13 cellular contexts compared by ENCODE assay signal in genomic region chr3:32593903-32594525, GRCh38. TPM values are rescaled to one million over a fixed set of nuclear protein-coding genes. Genes with fewer than 3 reads are reported as not detected.
DNase-seq lines count a peak whose midpoint lies in the region; ATAC-seq, FAIRE-seq and TF ChIP-seq lines count a peak whose summit lies in the region.
"Had no signal": no experiment of that assay in that cellular context is flagged by ENCODE, and none has a peak within 500 bp of the region (broad histone marks: within the 10 kb centered on the region; RNA-seq: fewer than 3 reads in every experiment).

No MANE protein-coding gene starts in this region.

- H3K4me2 ChIP-seq in K562 (ENCODE audit: insufficient read depth, low read length) (no peak overlapping the region), H9 (ENCODE audit: insufficient read depth, insufficient read length, low read length) (no peak overlapping the region)

- no peaks in the 10 kb centered on the region for H3K79me1 ChIP-seq in H9 (ENCODE audit: insufficient read depth, low read depth, low read length, poor library complexity, severe bottlenecking)

- H3K79me2 ChIP-seq in K562 (ENCODE audit: control insufficient read depth, insufficient read depth, low read length), result no peaks in the 10 kb centered on the region
- no peaks in the 10 kb centered on the region for H3K79me2 ChIP-seq in H9 (ENCODE audit: insufficient read depth, low read length)

- no peaks in the 10 kb centered on the region for H3K9me3 ChIP-seq in K562 (replicated peaks; ENCODE audit: control insufficient read depth, insufficient read depth, low read depth, low read length)
- no peaks in the 10 kb centered on the region for H3K9me3 ChIP-seq in endodermal cell (ENCODE audit: control insufficient read depth, low read length)
- no peaks in the 10 kb centered on the region for H3K9me3 ChIP-seq in H9 (ENCODE audit: control insufficient read depth, low read depth, low read length)
- H3K9me3 ChIP-seq: body of pancreas, spleen had no signal

- no peak overlapping the region for H4K8ac ChIP-seq in H9 (replicated peaks; ENCODE audit: insufficient read length, low read depth, low read length)

- no peak overlapping the region for H2BK20ac ChIP-seq in H9 (ENCODE audit: low read depth, low read length, poor library complexity, severe bottlenecking)

- POLR2A ChIA-PET in K562 (lab: Yijun Ruan, JAX), result interaction anchor here (1.1 to 1.5 kb wide), 2 partner anchors 9 to 24 kb away, joined by 3 to 7 read pairs; no protein-coding TSS in a partner anchor

- H4K20me1 ChIP-seq in K562 (replicated peaks; ENCODE audit: control insufficient read depth, insufficient read depth, low read length), result no peaks in the 10 kb centered on the region
- no peaks in the 10 kb centered on the region for H4K20me1 ChIP-seq in H9 (ENCODE audit: control insufficient read depth, insufficient read depth, insufficient read length)

- H2AFZ ChIP-seq in K562 (ENCODE audit: low read depth, low read length) (no peak overlapping the region), H9 (ENCODE audit: low read length) (no peak overlapping the region)

- no peak overlapping the region for H2BK15ac ChIP-seq in H9 (ENCODE audit: low read depth, low read length)

- in situ Hi-C loops in K562 (cut with MboI), result no loop called here

- TF ChIP-seq CTCF in K562 (IDR thresholded peaks at IDR 0.05 in 2 of 3, conservative IDR thresholded peaks at IDR 0.05 in 1 of 3; ENCODE audit: insufficient read depth in 2 of 3, low read depth in 1 of 3, low read length in 3 of 3), result no peak
- no peak for TF ChIP-seq CTCF in foreskin keratinocyte (conservative IDR thresholded peaks at IDR 0.05)
- TF ChIP-seq CTCF in endodermal cell (conservative IDR thresholded peaks at IDR 0.05), result no peak
- no peak for TF ChIP-seq CTCF in H9 (conservative IDR thresholded peaks at IDR 0.05)

- intact Hi-C loops in Right ventricle myocardium inferior (cut with DNase I) (no loop called here), cardiac septum (cut with DNase I) (no loop called here), K562 (cut with micrococcal nuclease) (no loop called here)

- H3K23me2 ChIP-seq in H9 (ENCODE audit: insufficient read length, low read depth, low read length, poor library complexity, severe bottlenecking), result peaks cover 4% of the 10 kb centered on the region

- H3K4me3 ChIP-seq in K562 (no peak overlapping the region), endodermal cell (ENCODE audit: low read length) (no peak overlapping the region)
- H3K4me3 ChIP-seq: body of pancreas, spleen had no signal

- H3K27ac ChIP-seq in K562 (ENCODE audit: extremely low read depth, low read depth, low read length) (no peak overlapping the region), foreskin keratinocyte (no peak overlapping the region), endodermal cell (ENCODE audit: low read depth, low read length) (no peak overlapping the region), H9 (ENCODE audit: insufficient read length, low read depth, low read length) (no peak overlapping the region)
- H3K27ac ChIP-seq: body of pancreas, spleen had no signal

- peaks cover 32 to 40% of the 10 kb centered on the region in 2 experiments for H3K27me3 ChIP-seq in K562 (ENCODE audit: control insufficient read depth in 2 of 2, insufficient read depth in 2 of 2, low read length in 2 of 2)
- peaks cover 33% of the 10 kb centered on the region for H3K27me3 ChIP-seq in foreskin keratinocyte
- peaks cover 5% of the 10 kb centered on the region for H3K27me3 ChIP-seq in endodermal cell (ENCODE audit: control insufficient read depth, insufficient read depth, low read length, poor library complexity, severe bottlenecking)
- H3K27me3 ChIP-seq in H9 (ENCODE audit: insufficient read depth, low read length), result peaks cover 2% of the 10 kb centered on the region; the same call in 1 of the 2 replicates
- H3K27me3 ChIP-seq: body of pancreas had no signal

- H4K91ac ChIP-seq in H9 (ENCODE audit: insufficient read length, low read depth, low read length), result no peak overlapping the region

- no peak overlapping the region for H3K9ac ChIP-seq in K562 (ENCODE audit: insufficient read depth in 1 of 2, low read depth in 2 of 2, low read length in 2 of 2)
- H3K9ac ChIP-seq in endodermal cell (ENCODE audit: extremely low read depth, low read length, poor library complexity, severe bottlenecking), result no peak overlapping the region
- H3K9ac ChIP-seq in H9 (ENCODE audit: extremely low read depth, insufficient read length, low read length), result no peak overlapping the region

- no peak for DNase-seq in Right ventricle myocardium inferior (ENCODE audit: missing footprints)
- no peak for DNase-seq in cardiac septum (ENCODE audit: low spot score)
- DNase-seq in K562 (ENCODE audit: extremely low read depth in 1 of 4, low spot score in 3 of 4), result no peak
- DNase-seq in foreskin keratinocyte, result peak; percentile 29 to 64
- DNase-seq in urothelium cell line (ENCODE audit: low spot score), result peak; percentile 27
- no peak for DNase-seq in endodermal cell
- DNase-seq in RKO (ENCODE audit: low spot score), result no peak
- DNase-seq in H9, result no peak
- DNase-seq: body of pancreas, NCI-H1092, RPMI8226, spleen had no signal

- 2% methylated on average over 4 of the region's 4 CpGs for WGBS in K562 (ENCODE audit: insufficient coverage, low coverage, missing lambda C conversion rate)
- WGBS in endodermal cell (ENCODE audit: insufficient coverage in 1 of 2, insufficient read length in 1 of 2), 2 experiments, result 87 to 94% methylated on average over 2 to 4 of the region's 4 CpGs
- WGBS in H9 (ENCODE audit: extremely low coverage, insufficient read length, low lambda C conversion rate), result no CpG with 5 or more reads among the region's 4 CpGs

- peak; percentile 23 for ATAC-seq in Right ventricle myocardium inferior
- no peak for ATAC-seq in K562
- no peak for ATAC-seq in foreskin keratinocyte
- ATAC-seq: body of pancreas had no signal

- no peak overlapping the region for H3K27ac Mint-ChIP-seq in endodermal cell
- H3K27ac Mint-ChIP-seq in H9, result no peak overlapping the region

- H3K4me1 ChIP-seq in K562 (replicated peaks in 1 of 2; ENCODE audit: control insufficient read depth in 2 of 2, insufficient read depth in 2 of 2, low read length in 2 of 2) (peaks cover 13 to 16% of the 10 kb centered on the region in 2 experiments; a peak in 4 of 5 replicates), foreskin keratinocyte (no peaks in the 10 kb centered on the region), endodermal cell (ENCODE audit: control insufficient read depth, insufficient read depth, low read length) (peaks cover 4% of the 10 kb centered on the region), H9 (ENCODE audit: insufficient read depth, low read length) (peaks cover 9% of the 10 kb centered on the region)
- H3K4me1 ChIP-seq: body of pancreas, spleen had no signal

- H3K9me1 ChIP-seq in K562 (ENCODE audit: control insufficient read depth, insufficient read depth, low read length), result no peaks in the 10 kb centered on the region

- no peaks in the 10 kb centered on the region for H3K36me3 ChIP-seq in K562 (ENCODE audit: control insufficient read depth, insufficient read depth, low read length)
- H3K36me3 ChIP-seq in endodermal cell (ENCODE audit: control insufficient read depth, insufficient read depth, low read length), result no peaks in the 10 kb centered on the region
- H3K36me3 ChIP-seq: spleen had no signal

- CTCF ChIA-PET in K562 (lab: Yijun Ruan, JAX; ENCODE audit: low intra/inter-chr PET ratio), result no interaction called here

- H2AK5ac ChIP-seq in H9 (ENCODE audit: insufficient read length, low read length), result no peak overlapping the region

- no TSS peak for BruUV-seq in K562 (replicated peaks; lab: Mats Ljungman, UMichigan)

- no peak for TF ChIP-seq RAD21 in K562 (CRISPR knock-in tag; conservative IDR thresholded peaks at IDR 0.05 in 1 of 2, IDR thresholded peaks at IDR 0.05 in 1 of 2)

- no peak overlapping the region for H2BK120ac ChIP-seq in H9 (ENCODE audit: low read depth, low read length, poor library complexity, severe bottlenecking)

- no peak for TF ChIP-seq EP300 in K562 (IDR thresholded peaks at IDR 0.05; ENCODE audit: low read length)

- H3K27me3 Mint-ChIP-seq in endodermal cell (ENCODE audit: insufficient read depth) (peaks cover 48% of the 10 kb centered on the region), H9 (ENCODE audit: low read depth) (peaks cover 49% of the 10 kb centered on the region)

- H3K4me1 Mint-ChIP-seq in endodermal cell, result peaks cover 20% of the 10 kb centered on the region
- H3K4me1 Mint-ChIP-seq in H9, result peaks cover 47 to 51% of the 10 kb centered on the region in 2 experiments

- H3K23ac ChIP-seq in H9 (ENCODE audit: insufficient read length, low read depth, low read length), result no peak overlapping the region

- no peak for FAIRE-seq in K562 (lab: Jason Lieb, UNC)
- FAIRE-seq in urothelium cell line (lab: Jason Lieb, UNC), result no peak
- FAIRE-seq: endometrium had no signal

- no peak overlapping the region for H3K4ac ChIP-seq in H9 (ENCODE audit: low read depth, low read length)

- H3K4me3 Mint-ChIP-seq in endodermal cell (no peak overlapping the region), H9 (peak overlapping the region in 1 of 2 experiments; percentile 3; a peak in 1 of 5 replicates)

- no peak overlapping the region for H4K5ac ChIP-seq in H9 (ENCODE audit: insufficient read length, low read depth, low read length)

- no peak overlapping the region for H3K14ac ChIP-seq in H9 (ENCODE audit: insufficient read depth, low read length)

- H3K9me3 Mint-ChIP-seq in endodermal cell (no peaks in the 10 kb centered on the region), H9 (no peaks in the 10 kb centered on the region)

- no peak overlapping the region for H3K56ac ChIP-seq in H9 (ENCODE audit: insufficient read length, low read depth, low read length)

- H3K36me3 Mint-ChIP-seq in endodermal cell (ENCODE audit: low read depth) (no peaks in the 10 kb centered on the region), H9 (ENCODE audit: insufficient read depth in 1 of 3, low read depth in 3 of 3) (no peaks in the 10 kb centered on the region)

- no peak overlapping the region for H2BK5ac ChIP-seq in H9 (ENCODE audit: insufficient read length, low read length)

- H3T11ph ChIP-seq in H9 (ENCODE audit: low read length), result no peak overlapping the region

- no peak overlapping the region for H3K18ac ChIP-seq in H9 (ENCODE audit: insufficient read length, low read depth, low read length)

- TF ChIP-seq POLR2A in K562 (conservative IDR thresholded peaks at IDR 0.05), result no peak

- no peak overlapping the region for H2BK12ac ChIP-seq in H9 (ENCODE audit: insufficient read length, low read depth, low read length)

RNA-seq across cellular contexts. Expression of gene DYNC1LI1, which starts 23.4 kb away (rescaled TPM):
- total RNA-seq in Right ventricle myocardium inferior (53.6 TPM), cardiac septum (56.8 TPM), K562 (2014; rRNA removed) (61.3 and 61.6 TPM in 2 replicates), K562 (2014; rRNA removed; fragmentation: Illumina TruSeq; extraction: Trizol) (78.1 and 101 TPM in 2 replicates), K562 (2015; rRNA removed; fragmentation: Illumina TruSeq; extraction: Trizol) (66.8 and 70.2 TPM in 2 replicates), K562 (2021) (61.8 and 63.0 TPM in 2 replicates), foreskin keratinocyte (34.3 and 36.9 TPM in 2 replicates), endodermal cell (10 to 100 TPM; 41.6 to 42.5 TPM), H9 (2021) (56.2 and 57.0 TPM in 2 replicates)
- total RNA-seq in K562 (2011; cell fraction: chromatin; rRNA removed; ENCODE audit: low replicate concordance), result 31.8 and 78.8 TPM in 2 replicates
- total RNA-seq in K562 (2011; cell fraction: nucleolus; rRNA removed), result 39.7 and 41.7 TPM in 2 replicates
- 50.8 and 61.4 TPM in 2 replicates for total RNA-seq in K562 (2011; cell fraction: nucleoplasm; rRNA removed)
- polyA plus RNA-seq in K562 (2011; rRNA removed) (42.5 and 85.4 TPM in 2 replicates), K562 (2014; fragmentation: Illumina TruSeq; extraction: Trizol) (60.7 and 66.9 TPM in 2 replicates), K562 (2014; fragmentation: Nextera tagmentation; extraction: Ambion mirVana) (10 to 100 TPM; 21.0 to 26.0 TPM), K562 (2014; rRNA removed) (54.8 and 59.5 TPM in 2 replicates), foreskin keratinocyte (21.1 and 26.6 TPM in 2 replicates)
- 18.3 and 20.7 TPM in 2 replicates for polyA plus RNA-seq in K562 (2011; cell fraction: cytosol; rRNA removed)
- polyA plus RNA-seq in K562 (2011; cell fraction: nucleus; rRNA removed), result 15.0 and 15.5 TPM in 2 replicates
- 40.5 and 70.9 TPM in 2 replicates for polyA plus RNA-seq in K562 (2012)
- 61.2 and 78.5 TPM in 2 replicates for polyA minus RNA-seq in K562 (2011; rRNA and poly(A)+ RNA removed)
- polyA minus RNA-seq in K562 (2011; cell fraction: cytosol; rRNA and poly(A)+ RNA removed), result 19.2 and 34.3 TPM in 2 replicates
- polyA minus RNA-seq in K562 (2011; cell fraction: nucleus; rRNA and poly(A)+ RNA removed), result 39.3 and 54.0 TPM in 2 replicates
- 65.1 TPM for polyA plus RNA-seq in endodermal cell (2013, experiment 1 of 2)
- polyA plus RNA-seq in endodermal cell (2013, experiment 2 of 2), result 57.6 TPM

Comparison
In these comparisons a context has a peak if more than half of its experiments do, and no peak if none do; other contexts are left out.
1. DNase-seq: peak in foreskin keratinocyte (2 of 2) and urothelium cell line (single experiment); none in Right ventricle myocardium inferior (single experiment), cardiac septum (single experiment), K562 (0 of 4), endodermal cell (single experiment), RKO (single experiment) and H9 (single experiment).